7 cellular contexts compared by ENCODE assay signal in genomic region chr19:56393119-56394012, GRCh38. TPM values are rescaled to one million over a fixed set of nuclear protein-coding genes. Genes with fewer than 3 reads are reported as not detected.
DNase-seq lines count a peak whose midpoint lies in the region; ATAC-seq and TF ChIP-seq lines count a peak whose summit lies in the region.

ZNF582 (minus strand) TSS chr19:56393534; CDS start chr19:56391752, 1,782 bp downstream.

- peak; percentile 87 for TF ChIP-seq CTCF in chondrocyte (IDR thresholded peaks at IDR 0.05)
- peak; percentile 91 for TF ChIP-seq CTCF in kidney epithelial cell (IDR thresholded peaks at IDR 0.05; ENCODE audit: insufficient read depth, low read length, poor library complexity, severe bottlenecking)

- peaks cover 65% of the 10 kb centered on the region for H3K9me3 Mint-ChIP-seq in chondrocyte (ENCODE audit: low read depth)

- peak within 1 kb of the TSS; percentile 72 for H3K4me3 ChIP-seq in kidney epithelial cell (ENCODE audit: low read depth, low read length)

- H3K4me3 Mint-ChIP-seq in chondrocyte (ENCODE audit: unreplicated experiment) = peak within 1 kb of the TSS; percentile 80

- peak within 1 kb of the TSS; percentile 66 for H3K27ac Mint-ChIP-seq in chondrocyte (ENCODE audit: unreplicated experiment)

- H3K27me3 ChIP-seq in kidney epithelial cell (ENCODE audit: control insufficient read depth, insufficient read depth, low read length) = no peaks in the 10 kb centered on the region

- peak; percentile 82 for DNase-seq in NCI-H2081 treated with DMSO at 0.1 percent for 48 hours (lab: John Stamatoyannopoulos, UW)
- DNase-seq in activated CD4-positive, CD25-positive, alpha-beta regulatory T cell treated with anti-CD3 and anti-CD28 coated beads, Interleukin-2, amount 50 U/mL, for 72 hours = peak; percentile 87
- DNase-seq in chondrocyte (ENCODE audit: low spot score) = peak; percentile 96
- peak; percentile 86 for DNase-seq in kidney epithelial cell (ENCODE audit: low read depth)
- peak; percentile 92 for DNase-seq in stimulated activated CD4-positive, alpha-beta T cell treated with anti-CD3 and anti-CD28 coated beads, Interleukin-15, amount 100 ng/mL, for 24 hours

- peaks cover 32% of the 10 kb centered on the region for H3K36me3 Mint-ChIP-seq in chondrocyte (ENCODE audit: low read depth)

- no peaks in the 10 kb centered on the region for H3K27me3 Mint-ChIP-seq in chondrocyte (ENCODE audit: low read depth)

- peak; percentile 72 for TF ChIP-seq POLR2A in GM18505 (IDR thresholded peaks at IDR 0.05; ENCODE audit: borderline replicate concordance, extremely low read depth, insufficient read depth, insufficient read length)

- peak; percentile 94 for ATAC-seq in GM18505 (IDR thresholded peaks at IDR 0.05; ENCODE audit: unreplicated experiment)
- peak; percentile 89 for ATAC-seq in HG02938 (IDR thresholded peaks at IDR 0.05; ENCODE audit: unreplicated experiment)

- H3K36me3 ChIP-seq in kidney epithelial cell (ENCODE audit: control insufficient read depth, insufficient read depth, low read length) = peaks cover 1% of the 10 kb centered on the region

- H3K4me1 Mint-ChIP-seq in chondrocyte (ENCODE audit: low read depth) = peaks cover 12% of the 10 kb centered on the region

RNA-seq across cellular contexts. Expression of gene ZNF582, which starts in this region (rescaled TPM):
- 1.6 to 4.1 TPM (median 2.3 TPM) in 3 replicates for total RNA-seq in chondrocyte
- total RNA-seq in kidney epithelial cell = 1.1 and 5.1 TPM in 2 replicates

Comparison
In these comparisons a context has a peak if more than half of its experiments do, and no peak if none do; other contexts are left out.
1. Peak in every context shown above with its lines: DNase-seq, ATAC-seq and H3K4me3 ChIP-seq.